ENCODE assay signal across 8 cellular contexts in the genomic region with DNA sequence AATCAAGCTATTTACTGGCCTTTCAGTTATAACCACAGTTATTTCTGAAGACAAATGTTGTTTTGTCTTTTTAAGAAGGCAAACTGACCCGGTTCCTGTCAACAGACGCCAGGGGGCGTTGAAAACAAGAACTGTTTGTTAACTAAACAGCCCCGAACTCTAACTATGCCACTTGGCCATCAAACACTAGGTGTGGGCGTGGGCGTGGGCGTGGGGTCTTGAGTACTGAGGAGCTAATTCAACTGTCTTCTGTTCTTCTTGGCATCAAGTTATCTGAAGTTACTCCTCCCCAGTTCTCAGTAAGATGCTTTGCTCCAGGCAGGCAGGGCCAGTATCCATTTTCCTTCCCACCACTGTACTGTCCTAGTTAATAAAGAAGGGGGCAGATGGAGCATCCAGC.
DNase-seq lines count a peak whose midpoint lies in the region; ATAC-seq and TF ChIP-seq lines count a peak whose summit lies in the region.

No MANE protein-coding gene starts in this region.

- CTCF ChIA-PET in HEK293T (lab: Yijun Ruan, JAX) (interaction anchor here (0.5 to 2.1 kb wide), 10 partner anchors 9 to 139 kb away, joined by 3 to 10 read pairs (median 3); no protein-coding TSS in a partner anchor), Panc1 (lab: Charles Lee) (interaction anchor here (1.2 kb wide), 1 partner anchor 18 kb away, joined by 3 read pairs; no protein-coding TSS in a partner anchor)

- H3K27ac Mint-ChIP-seq in activated T-helper 2 cell treated with anti-CD3 and anti-CD28 coated beads, Interferon-gamma antibody, Interleukin-2, Interleukin-4, amounts not matched to agents 10 μg/mL and 5 μg/mL and 100 μg/mL, durations not matched to agents 14 hours and 24 hours and 36 hours = no peak overlapping the region
- no peak overlapping the region for H3K27ac Mint-ChIP-seq in progenitor cell of endocrine pancreas

- intact Hi-C loops in Panc1 (cut with micrococcal nuclease; ENCODE audit: unreplicated experiment) = no loop called here
- intact Hi-C loops in activated T-helper 2 cell treated with anti-CD3 and anti-CD28 coated beads, Interferon-gamma antibody, Interleukin-2, Interleukin-4, amounts not matched to agents 10 μg/mL and 5 μg/mL and 100 μg/mL, durations not matched to agents 14 hours and 24 hours and 36 hours (cut with micrococcal nuclease) = no loop called here

- ATAC-seq in Panc1 (0 out of 2 replicates have a peak, but pooled peaks have one; percentile 42), gastroesophageal sphincter (no peak)

- H3K4me3 ChIP-seq in Panc1 (ENCODE audit: low read depth in 2 of 2, low read length in 2 of 2) (no peak overlapping the region), gastroesophageal sphincter (no peak overlapping the region)

- no peak overlapping the region for H3K4me3 Mint-ChIP-seq in activated T-helper 2 cell treated with anti-CD3 and anti-CD28 coated beads, Interferon-gamma antibody, Interleukin-2, Interleukin-4, amounts not matched to agents 10 μg/mL and 5 μg/mL and 100 μg/mL, durations not matched to agents 14 hours and 24 hours and 36 hours (ENCODE audit: low read depth)
- H3K4me3 Mint-ChIP-seq in progenitor cell of endocrine pancreas (ENCODE audit: low read depth) = no peak overlapping the region

- TF ChIP-seq POLR2A in gastroesophageal sphincter (IDR thresholded peaks at IDR 0.05) = no peak

- no peaks in the 10 kb centered on the region for H3K9me3 Mint-ChIP-seq in activated T-helper 2 cell treated with anti-CD3 and anti-CD28 coated beads, Interferon-gamma antibody, Interleukin-2, Interleukin-4, amounts not matched to agents 10 μg/mL and 5 μg/mL and 100 μg/mL, durations not matched to agents 14 hours and 24 hours and 36 hours
- H3K9me3 Mint-ChIP-seq in progenitor cell of endocrine pancreas (ENCODE audit: low read depth) = no peaks in the 10 kb centered on the region

- no peaks in the 10 kb centered on the region for H3K4me1 ChIP-seq in Panc1 (ENCODE audit: control insufficient read depth, insufficient read depth, low read length)
- no peaks in the 10 kb centered on the region for H3K4me1 ChIP-seq in gastroesophageal sphincter

- peak; percentile 77 for TF ChIP-seq CTCF in Panc1 (IDR thresholded peaks at IDR 0.05)
- TF ChIP-seq CTCF in gastroesophageal sphincter (IDR thresholded peaks at IDR 0.05) = peak in 3 of 4 experiments; percentile 8 to 41 (median 11)
- TF ChIP-seq CTCF in progenitor cell of endocrine pancreas (IDR thresholded peaks at IDR 0.05; ENCODE audit: unreplicated experiment) = peak; percentile 74

- in situ Hi-C loops in Panc1 (cut with HindIII; ENCODE audit: low pct_unique_long_range_greater_than_20kb, low sequenced_read_pairs) = no loop called here

- H3K27me3 Mint-ChIP-seq in activated T-helper 2 cell treated with anti-CD3 and anti-CD28 coated beads, Interferon-gamma antibody, Interleukin-2, Interleukin-4, amounts not matched to agents 10 μg/mL and 5 μg/mL and 100 μg/mL, durations not matched to agents 14 hours and 24 hours and 36 hours (ENCODE audit: low read depth) = no peaks in the 10 kb centered on the region
- no peaks in the 10 kb centered on the region for H3K27me3 Mint-ChIP-seq in progenitor cell of endocrine pancreas

- H3K27ac ChIP-seq in Panc1 (ENCODE audit: low read length) (no peak overlapping the region), gastroesophageal sphincter (no peak overlapping the region)

- no TSS peak for BruUV-seq in Panc1 (replicated peaks; lab: Mats Ljungman, UMichigan)

- H3K36me3 ChIP-seq in Panc1 (ENCODE audit: control insufficient read depth, insufficient read depth, low read length) (no peaks in the 10 kb centered on the region), gastroesophageal sphincter (no peaks in the 10 kb centered on the region)

- no peaks in the 10 kb centered on the region for H3K27me3 ChIP-seq in Panc1 (ENCODE audit: control insufficient read depth, insufficient read depth, low read length)
- H3K27me3 ChIP-seq in gastroesophageal sphincter = peaks cover 3% of the 10 kb centered on the region

- WGBS in gastroesophageal sphincter (ENCODE audit: low coverage in 1 of 2), 2 donors = 11 to 13% methylated on average over 7 of the region's 7 CpGs

- H3K9me3 ChIP-seq in Panc1 (ENCODE audit: control insufficient read depth, insufficient read depth, low read depth, low read length) (no peaks in the 10 kb centered on the region), gastroesophageal sphincter (no peaks in the 10 kb centered on the region)

- H3K36me3 Mint-ChIP-seq in activated T-helper 2 cell treated with anti-CD3 and anti-CD28 coated beads, Interferon-gamma antibody, Interleukin-2, Interleukin-4, amounts not matched to agents 10 μg/mL and 5 μg/mL and 100 μg/mL, durations not matched to agents 14 hours and 24 hours and 36 hours (ENCODE audit: low read depth) = no peaks in the 10 kb centered on the region
- H3K36me3 Mint-ChIP-seq in progenitor cell of endocrine pancreas (ENCODE audit: insufficient read depth) = no peaks in the 10 kb centered on the region

- POLR2A ChIA-PET in HEK293T (lab: Yijun Ruan, JAX) = interaction anchor here (1.8 to 4.9 kb wide), 2 partner anchors 54 to 115 kb away, joined by 5 to 30 read pairs; a partner anchor contains a TSS
- POLR2A ChIA-PET in Panc1 (lab: Charles Lee) = interaction anchor here (0.6 to 0.9 kb wide), 2 partner anchors 42 to 54 kb away, joined by 3 to 4 read pairs; no protein-coding TSS in a partner anchor

- H3K4me1 Mint-ChIP-seq in activated T-helper 2 cell treated with anti-CD3 and anti-CD28 coated beads, Interferon-gamma antibody, Interleukin-2, Interleukin-4, amounts not matched to agents 10 μg/mL and 5 μg/mL and 100 μg/mL, durations not matched to agents 14 hours and 24 hours and 36 hours (ENCODE audit: low read depth) = no peaks in the 10 kb centered on the region
- no peaks in the 10 kb centered on the region for H3K4me1 Mint-ChIP-seq in progenitor cell of endocrine pancreas (ENCODE audit: low read depth)

- peak in 9 of 14 donors; percentile 4 to 67 (median 47) for DNase-seq in C1 segment of cervical spinal cord (lab: John Stamatoyannopoulos, UW)
- peak; percentile 65 for DNase-seq in HEK293T (ENCODE audit: extremely low spot score)
- DNase-seq in Panc1 (ENCODE audit: low read depth, low spot score) = peak; percentile 10
- peak; percentile 21 for DNase-seq in activated T-helper 2 cell treated with anti-CD3 and anti-CD28 coated beads, Interferon-gamma antibody, Interleukin-2, Interleukin-4, amounts not matched to agents 10 μg/mL and 5 μg/mL and 100 μg/mL, durations not matched to agents 14 hours and 24 hours and 36 hours (ENCODE audit: low spot score)
- DNase-seq in progenitor cell of endocrine pancreas (ENCODE audit: low spot score, unreplicated experiment) = peak; percentile 13
- DNase-seq in 8988T = no peak
- DNase-seq in GOT3 (lab: John Stamatoyannopoulos, UW) = no peak

- TF ChIP-seq EP300 in gastroesophageal sphincter (IDR thresholded peaks at IDR 0.05) = no peak

TF ChIP-seq in HEK293T, 16 proteins besides CTCF, POLR2A, EP300 and RAD21:
- TF ChIP-seq BHLHE40 (IDR thresholded peaks at IDR 0.05; ENCODE audit: borderline replicate concordance) (no peak), FOXA1 (IDR thresholded peaks at IDR 0.05) (no peak), ZNF384 (IDR thresholded peaks at IDR 0.05) (no peak), SP1 (IDR thresholded peaks at IDR 0.05) (no peak), NFRKB (IDR thresholded peaks at IDR 0.05) (no peak), LEF1 (IDR thresholded peaks at IDR 0.05; ENCODE audit: borderline replicate concordance) (no peak), ARNT (IDR thresholded peaks at IDR 0.05) (no peak), FOXK2 (IDR thresholded peaks at IDR 0.05) (no peak)

Comparison
In these comparisons a context has a peak if more than half of its experiments do, and no peak if none do; other contexts are left out.
1. DNase-seq: peak in C1 segment of cervical spinal cord (9 of 14), HEK293T (single experiment), Panc1 (single experiment), activated T-helper 2 cell treated with anti-CD3 and anti-CD28 coated beads, Interferon-gamma antibody, Interleukin-2, Interleukin-4, amounts not matched to agents 10 μg/mL and 5 μg/mL and 100 μg/mL, durations not matched to agents 14 hours and 24 hours and 36 hours (single experiment) and progenitor cell of endocrine pancreas (single experiment); none in 8988T (single experiment) and GOT3 (single experiment).
2. CTCF ChIP-seq: peak in every context shown above with its lines; median percentile 77 in Panc1; 74 in progenitor cell of endocrine pancreas; 11 in gastroesophageal sphincter.